ENCODE assay signal across 16 cellular contexts in genomic region chr1:85898861-85899260, GRCh38.
DNase-seq lines count a peak whose midpoint lies in the region; ATAC-seq and TF ChIP-seq lines count a peak whose summit lies in the region.
"Had no signal": no experiment of that assay in that cellular context is flagged by ENCODE, and none has a peak within 500 bp of the region (broad histone marks: within the 10 kb centered on the region; RNA-seq: fewer than 3 reads in every experiment).

No MANE protein-coding gene starts in this region.

- TF ChIP-seq POLR2A in IMR-90 (IDR thresholded peaks at IDR 0.05; ENCODE audit: low read depth, low read length) (no peak), heart left ventricle (IDR thresholded peaks at IDR 0.05) (no peak)

- no TSS peak for BruUV-seq in IMR-90 (replicated peaks; lab: Mats Ljungman, UMichigan)

- peaks cover 3% of the 10 kb centered on the region; the same call in 1 of the 2 replicates for H3K9me3 ChIP-seq in IMR-90 (ENCODE audit: control insufficient read depth, insufficient read depth, low read length)
- peaks cover 0 to 11% (median 0%) of the 10 kb centered on the region in 12 donors for H3K9me3 ChIP-seq in heart left ventricle
- H3K9me3 ChIP-seq: MG63 had no signal

- H3K27me3 ChIP-seq in IMR-90 (ENCODE audit: control insufficient read depth, insufficient read depth, low read length): no peaks in the 10 kb centered on the region
- H3K27me3 ChIP-seq in heart left ventricle: no peaks in the 10 kb centered on the region
- H3K27me3 ChIP-seq: MG63 had no signal

- H3K9ac ChIP-seq in IMR-90 (ENCODE audit: low read depth, low read length): no peak overlapping the region

- intact Hi-C loops in IMR-90 (cut with micrococcal nuclease): no loop called here
- intact Hi-C loops in heart left ventricle (cut with DNase I): loop anchor here in 2 of 10 donors (10.0 kb wide), 1 partner anchor 116 kb away; no protein-coding TSS in a partner anchor

- H3K4me2 ChIP-seq in IMR-90 (ENCODE audit: low read depth, low read length): no peak overlapping the region

- H2AFZ ChIP-seq in IMR-90 (replicated peaks; ENCODE audit: low read length, poor library complexity): no peak overlapping the region

- TF ChIP-seq RAD21 in IMR-90 (IDR thresholded peaks at IDR 0.05; ENCODE audit: low read length): no peak

- no peaks in the 10 kb centered on the region for H3K79me1 ChIP-seq in IMR-90 (ENCODE audit: low read depth in 1 of 2, low read length in 2 of 2)

- CTCF ChIA-PET in IMR-90 (lab: Yijun Ruan, JAX): no interaction called here

- H3K27ac Mint-ChIP-seq in activated naive CD4-positive, alpha-beta T cell treated with anti-CD3 and anti-CD28 coated beads, Interleukin-2, amount 50 U/mL, for 72 hours: no peak overlapping the region
- H3K27ac Mint-ChIP-seq: H9 had no signal

- H3K27ac ChIP-seq in IMR-90 (ENCODE audit: insufficient read depth, low read length) (no peak overlapping the region), heart left ventricle (no peak overlapping the region)

- H3K9me1 ChIP-seq in IMR-90 (ENCODE audit: insufficient read depth, low read length): no peaks in the 10 kb centered on the region

- H3K36me3 ChIP-seq in IMR-90 (ENCODE audit: control insufficient read depth, insufficient read depth, low read length) (no peaks in the 10 kb centered on the region), heart left ventricle (no peaks in the 10 kb centered on the region)
- H3K36me3 ChIP-seq: MG63 had no signal

- H4K91ac ChIP-seq in IMR-90 (ENCODE audit: insufficient read depth, low read depth, low read length): no peak overlapping the region

- TF ChIP-seq CTCF in IMR-90 (conservative IDR thresholded peaks at IDR 0.05; ENCODE audit: low read depth, low read length): no peak
- no peak for TF ChIP-seq CTCF in choroid plexus epithelial cell (conservative IDR thresholded peaks at IDR 0.05; ENCODE audit: low read depth, low read length)
- TF ChIP-seq CTCF in heart left ventricle (IDR thresholded peaks at IDR 0.05): no peak

- H2BK20ac ChIP-seq in IMR-90 (ENCODE audit: low read depth, low read length): no peak overlapping the region

- H2BK120ac ChIP-seq in IMR-90 (ENCODE audit: low read depth, low read length): no peak overlapping the region

- H2AK9ac ChIP-seq in IMR-90 (replicated peaks; ENCODE audit: low read depth, low read length, poor library complexity): no peak overlapping the region

- no peak overlapping the region for H2BK15ac ChIP-seq in IMR-90 (ENCODE audit: low read depth, low read length)

- no peak overlapping the region for H3K18ac ChIP-seq in IMR-90 (ENCODE audit: low read depth, low read length)

- H4K5ac ChIP-seq in IMR-90 (ENCODE audit: low read depth, low read length): no peak overlapping the region

- no peak overlapping the region for H3K56ac ChIP-seq in IMR-90 (ENCODE audit: extremely low read depth, insufficient read depth, low read length)

- DNase-seq in EH (ENCODE audit: low read depth): peak; percentile 6
- peak; percentile 17 for DNase-seq in IMR-90
- peak; percentile 59 for DNase-seq in choroid plexus epithelial cell (ENCODE audit: low read depth)
- DNase-seq in renal cortical epithelial cell (ENCODE audit: low read depth): peak; percentile 66
- DNase-seq in heart left ventricle: no peak
- DNase-seq in activated naive CD4-positive, alpha-beta T cell treated with anti-CD3 and anti-CD28 coated beads, Interleukin-2, amount 50 U/mL, for 72 hours (ENCODE audit: low spot score in 2 of 2): no peak
- no peak for DNase-seq in DMS153 treated with DMSO at 0.1 percent for 48 hours (lab: John Stamatoyannopoulos, UW; ENCODE audit: unreplicated experiment)
- DNase-seq: C1 segment of cervical spinal cord, H9, KG1, MG63, NCI-H1092, NCI-H1694, NCI-H2107, NCI-H2227 treated with DMSO at 0.1 percent for 48 hours, NCI-H524 had no signal

- no peak overlapping the region for H3K4ac ChIP-seq in IMR-90 (ENCODE audit: low read depth, low read length)

- no CpG with 5 or more reads among the region's 2 CpGs for WGBS in IMR-90 (ENCODE audit: extremely low coverage in 2 of 2, insufficient read length in 1 of 2), 2 experiments
- WGBS in heart left ventricle, 4 donors: 71 to 84% (median 74%) methylated on average over 2 of the region's 2 CpGs

- H4K20me1 ChIP-seq in IMR-90 (ENCODE audit: insufficient read depth, low read length): no peaks in the 10 kb centered on the region

- H4K8ac ChIP-seq in IMR-90 (ENCODE audit: low read depth in 2 of 2, low read length in 2 of 2): no peak overlapping the region

- H3K14ac ChIP-seq in IMR-90 (replicated peaks; ENCODE audit: low read depth, low read length): no peak overlapping the region

- in situ Hi-C loops in IMR-90 (cut with MboI; ENCODE audit: low sequenced_read_pairs): loop anchor here (10.0 to 25.0 kb wide), 2 partner anchors 187 to 456 kb away; partner anchors contain the start of gene ZNHIT6

- H3K9me3 Mint-ChIP-seq in activated naive CD4-positive, alpha-beta T cell treated with anti-CD3 and anti-CD28 coated beads, Interleukin-2, amount 50 U/mL, for 72 hours: peaks cover 0 to 6% of the 10 kb centered on the region in 2 donors

- no peak overlapping the region for H3K23ac ChIP-seq in IMR-90 (ENCODE audit: low read depth, low read length)

- POLR2A ChIA-PET in IMR-90 (lab: Charles Lee; ENCODE audit: unreplicated experiment): no interaction called here

- H3K4me3 ChIP-seq in IMR-90 (ENCODE audit: insufficient read depth, low read depth, low read length): no peak overlapping the region
- H3K4me3 ChIP-seq in choroid plexus epithelial cell (ENCODE audit: low read depth, low read length): no peak overlapping the region
- no peak overlapping the region for H3K4me3 ChIP-seq in heart left ventricle
- H3K4me3 ChIP-seq: MG63 had no signal

- ATAC-seq in IMR-90 (ENCODE audit: low read depth) (no peak), heart left ventricle (no peak)
- no peak for ATAC-seq in activated naive CD4-positive, alpha-beta T cell treated with anti-CD3 and anti-CD28 coated beads, Interleukin-2, amount 50 U/mL, for 72 hours

- no peak overlapping the region for H2BK5ac ChIP-seq in IMR-90 (ENCODE audit: low read depth, low read length, poor library complexity, severe bottlenecking)

- no peaks in the 10 kb centered on the region for H3K36me3 Mint-ChIP-seq in activated naive CD4-positive, alpha-beta T cell treated with anti-CD3 and anti-CD28 coated beads, Interleukin-2, amount 50 U/mL, for 72 hours

- H3K4me1 ChIP-seq in IMR-90 (ENCODE audit: control insufficient read depth, insufficient read depth, low read length) (no peaks in the 10 kb centered on the region), heart left ventricle (no peaks in the 10 kb centered on the region)

- no peak overlapping the region for H2AK5ac ChIP-seq in IMR-90 (ENCODE audit: low read depth, low read length)

- dilution Hi-C loops in IMR-90 (cut with HindIII; ENCODE audit: low sequenced_read_pairs, unreplicated experiment): no loop called here

TF ChIP-seq in IMR-90, 13 proteins besides CTCF, POLR2A, EP300 and RAD21:
- no peak for TF ChIP-seq FOS (IDR thresholded peaks at IDR 0.05; ENCODE audit: low read depth, low read length)
- TF ChIP-seq, protein P1, sequence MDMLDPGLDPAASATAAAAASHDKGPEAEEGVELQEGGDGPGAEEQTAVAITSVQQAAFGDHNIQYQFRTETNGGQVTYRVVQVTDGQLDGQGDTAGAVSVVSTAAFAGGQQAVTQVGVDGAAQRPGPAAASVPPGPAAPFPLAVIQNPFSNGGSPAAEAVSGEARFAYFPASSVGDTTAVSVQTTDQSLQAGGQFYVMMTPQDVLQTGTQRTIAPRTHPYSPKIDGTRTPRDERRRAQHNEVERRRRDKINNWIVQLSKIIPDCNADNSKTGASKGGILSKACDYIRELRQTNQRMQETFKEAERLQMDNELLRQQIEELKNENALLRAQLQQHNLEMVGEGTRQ (IDR thresholded peaks at IDR 0.05; ENCODE audit: low read depth, low read length): no peak
- no peak for TF ChIP-seq MAFK (IDR thresholded peaks at IDR 0.05; ENCODE audit: low read depth, low read length)
- TF ChIP-seq CHD1 (IDR thresholded peaks at IDR 0.05; ENCODE audit: low read depth, low read length): no peak
- no peak for TF ChIP-seq SMC3 (IDR thresholded peaks at IDR 0.05; ENCODE audit: low read depth, low read length)
- TF ChIP-seq MAZ (IDR thresholded peaks at IDR 0.05; ENCODE audit: borderline replicate concordance, low read depth, low read length): no peak
- no peak for TF ChIP-seq MXI1 (IDR thresholded peaks at IDR 0.05; ENCODE audit: borderline replicate concordance, low read depth, low read length)
- no peak for TF ChIP-seq CEBPB (IDR thresholded peaks at IDR 0.05; ENCODE audit: low read depth, low read length)
- TF ChIP-seq, protein P2, sequence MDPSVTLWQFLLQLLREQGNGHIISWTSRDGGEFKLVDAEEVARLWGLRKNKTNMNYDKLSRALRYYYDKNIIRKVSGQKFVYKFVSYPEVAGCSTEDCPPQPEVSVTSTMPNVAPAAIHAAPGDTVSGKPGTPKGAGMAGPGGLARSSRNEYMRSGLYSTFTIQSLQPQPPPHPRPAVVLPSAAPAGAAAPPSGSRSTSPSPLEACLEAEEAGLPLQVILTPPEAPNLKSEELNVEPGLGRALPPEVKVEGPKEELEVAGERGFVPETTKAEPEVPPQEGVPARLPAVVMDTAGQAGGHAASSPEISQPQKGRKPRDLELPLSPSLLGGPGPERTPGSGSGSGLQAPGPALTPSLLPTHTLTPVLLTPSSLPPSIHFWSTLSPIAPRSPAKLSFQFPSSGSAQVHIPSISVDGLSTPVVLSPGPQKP (IDR thresholded peaks at IDR 0.05; ENCODE audit: borderline replicate concordance, low read depth, low read length): no peak
- TF ChIP-seq BHLHE40 (IDR thresholded peaks at IDR 0.05; ENCODE audit: low read depth, low read length): no peak
- no peak for TF ChIP-seq RFX5 (IDR thresholded peaks at IDR 0.05; ENCODE audit: low read depth, low read length)
- TF ChIP-seq RCOR1 (IDR thresholded peaks at IDR 0.05; ENCODE audit: insufficient replicate concordance, low read length): no peak
- TF ChIP-seq NFE2L2 (IDR thresholded peaks at IDR 0.05; ENCODE audit: low read depth, low read length): no peak
TF ChIP-seq in IMR-90: peak in this region for 0.

Comparison
In these comparisons a context has a peak if more than half of its experiments do, and no peak if none do; other contexts are left out.
1. DNase-seq: peak in EH (single experiment), IMR-90 (single experiment), choroid plexus epithelial cell (single experiment) and renal cortical epithelial cell (single experiment); none in heart left ventricle (0 of 5), activated naive CD4-positive, alpha-beta T cell treated with anti-CD3 and anti-CD28 coated beads, Interleukin-2, amount 50 U/mL, for 72 hours (0 of 2) and DMS153 treated with DMSO at 0.1 percent for 48 hours (single experiment).